7 cellular contexts compared by ENCODE assay signal in the genomic region with DNA sequence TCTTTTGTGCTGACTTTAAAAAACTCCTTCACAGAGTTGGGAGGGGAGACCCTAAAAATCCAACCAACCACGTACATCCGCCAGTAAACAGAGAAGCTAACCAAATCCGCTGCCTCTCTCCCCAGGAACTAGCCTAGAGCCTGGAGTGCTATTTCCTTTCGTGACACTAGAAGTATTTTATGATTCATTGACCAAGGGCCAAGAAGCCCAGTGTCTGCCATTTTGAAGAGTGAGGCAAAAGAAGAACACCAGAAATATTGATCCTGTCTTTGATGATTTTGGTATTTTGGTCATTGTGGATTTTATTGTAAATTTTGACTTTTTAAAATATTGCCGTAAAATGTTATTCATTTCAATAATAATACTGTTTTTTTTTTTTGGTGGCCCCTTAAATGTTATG.
"Had no signal": no experiment of that assay in that cellular context is flagged by ENCODE, and none has a peak within 500 bp of the region (broad histone marks: within the 10 kb centered on the region; RNA-seq: fewer than 3 reads in every experiment).

No MANE protein-coding gene starts in this region.

- DNase-seq: H7, HFFc6, KG1 had no signal

- H3K4me2 ChIP-seq: GM23338 had no signal

- H3K4me1 ChIP-seq: HAP-1 had no signal

- H3K9me3 ChIP-seq: HAP-1 had no signal

- H3K36me3 ChIP-seq: HAP-1 had no signal

- ATAC-seq: GM23338, HCT116 had no signal

- H2AFZ ChIP-seq: GM23338 had no signal

- H3K4me3 ChIP-seq: GM23338, HAP-1 had no signal

- H3K27ac ChIP-seq: HL-60 had no signal
